In the genomic region with DNA sequence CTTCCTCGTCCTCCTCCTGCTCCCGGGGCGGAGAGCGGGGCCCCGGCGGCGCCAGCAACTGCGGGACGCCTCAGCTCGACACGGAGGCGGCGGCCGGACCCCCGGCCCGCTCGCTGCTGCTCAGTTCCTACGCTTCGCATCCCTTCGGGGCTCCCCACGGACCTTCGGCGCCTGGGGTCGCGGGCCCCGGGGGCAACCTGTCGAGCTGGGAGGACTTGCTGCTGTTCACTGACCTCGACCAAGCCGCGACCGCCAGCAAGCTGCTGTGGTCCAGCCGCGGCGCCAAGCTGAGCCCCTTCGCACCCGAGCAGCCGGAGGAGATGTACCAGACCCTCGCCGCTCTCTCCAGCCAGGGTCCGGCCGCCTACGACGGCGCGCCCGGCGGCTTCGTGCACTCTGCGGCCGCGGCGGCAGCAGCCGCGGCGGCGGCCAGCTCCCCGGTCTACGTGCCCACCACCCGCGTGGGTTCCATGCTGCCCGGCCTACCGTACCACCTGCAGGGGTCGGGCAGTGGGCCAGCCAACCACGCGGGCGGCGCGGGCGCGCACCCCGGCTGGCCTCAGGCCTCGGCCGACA, we compare ENCODE assay signal across 9 cellular contexts. TPM values are rescaled to one million over a fixed set of nuclear protein-coding genes. Genes with fewer than 3 reads are reported as not detected.
A peak's percentile ranks its signal among the peaks of the same experiment; 100 is the strongest.
DNase-seq lines count a peak whose midpoint lies in the region; TF ChIP-seq lines count a peak whose summit lies in the region.
"Had no signal": no experiment of that assay in that cellular context is flagged by ENCODE, and none has a peak within 500 bp of the region (broad histone marks: within the 10 kb centered on the region; RNA-seq: fewer than 3 reads in every experiment).

No MANE protein-coding gene starts in this region.

- H3K36me3 ChIP-seq in BE2C = no peaks in the 10 kb centered on the region
- H3K36me3 ChIP-seq in left ventricle myocardium inferior = peaks cover 31% of the 10 kb centered on the region
- no peaks in the 10 kb centered on the region for H3K36me3 ChIP-seq in prostate gland

- no peaks in the 10 kb centered on the region for H3K9me3 ChIP-seq in BE2C
- no peaks in the 10 kb centered on the region for H3K9me3 ChIP-seq in left ventricle myocardium inferior (replicated peaks)
- no peaks in the 10 kb centered on the region for H3K9me3 ChIP-seq in prostate gland

- peak overlapping the region; percentile 100 for H3K27ac ChIP-seq in left ventricle myocardium inferior (replicated peaks)
- H3K27ac ChIP-seq in prostate gland = peak overlapping the region; percentile 66 to 79

- H3K4me3 ChIP-seq in BE2C (ENCODE audit: low read depth, low read length) = peak overlapping the region; percentile 58; the same call in 1 of the 2 replicates
- H3K4me3 ChIP-seq in WI38 (ENCODE audit: low read depth, low read length) = peak overlapping the region; percentile 86
- H3K4me3 ChIP-seq in left ventricle myocardium inferior = peak overlapping the region; percentile 99
- H3K4me3 ChIP-seq in prostate gland = peak overlapping the region; percentile 54 to 62

- no peak for DNase-seq in BE2C
- DNase-seq in left ventricle myocardium inferior = no peak
- no peak for DNase-seq in prostate gland (ENCODE audit: low spot score)
- DNase-seq in amniotic stem cell (lab: John Stamatoyannopoulos, UW) = no peak
- DNase-seq in superior temporal gyrus (ENCODE audit: extremely low spot score) = no peak
- DNase-seq in ecto neural progenitor cell (ENCODE audit: low spot score) = no peak
- no peak for DNase-seq in GM03348 (ENCODE audit: low spot score)

- TF ChIP-seq CTCF in BE2C (IDR thresholded peaks at IDR 0.05; ENCODE audit: low read depth, low read length) (no peak), WI38 (IDR thresholded peaks at IDR 0.05; ENCODE audit: low read depth, low read length) (no peak), left ventricle myocardium inferior (IDR thresholded peaks at IDR 0.05; ENCODE audit: borderline replicate concordance) (no peak), prostate gland (IDR thresholded peaks at IDR 0.05) (no peak)

- H3K4me1 ChIP-seq in BE2C (no peaks in the 10 kb centered on the region), left ventricle myocardium inferior (peaks cover 81% of the 10 kb centered on the region), prostate gland (replicated peaks) (peaks cover 9% of the 10 kb centered on the region)

- H3K27me3 ChIP-seq in BE2C = peaks cover 50% of the 10 kb centered on the region
- H3K27me3 ChIP-seq in left ventricle myocardium inferior (ENCODE audit: low read depth) = peaks cover 22% of the 10 kb centered on the region
- H3K27me3 ChIP-seq in prostate gland (replicated peaks; ENCODE audit: insufficient read depth) = peaks cover 22% of the 10 kb centered on the region

- TF ChIP-seq POLR2A in prostate gland (IDR thresholded peaks at IDR 0.05) = no peak

- WGBS in prostate gland = 3% methylated on average over 17 of the region's 73 CpGs

- intact Hi-C loops in left ventricle myocardium inferior (cut with micrococcal nuclease) (loop anchor here (5.0 kb wide), 1 partner anchor 391 kb away; no protein-coding TSS in a partner anchor), prostate gland (cut with DNase I) (loop anchor here (2.0 to 5.0 kb wide), 2 partner anchors 177 to 391 kb away; no protein-coding TSS in a partner anchor)

RNA-seq across cellular contexts. Expression of gene GATA6, which starts 2.0 kb away (rescaled TPM):
- polyA plus RNA-seq in BE2C (2012; ENCODE audit: insufficient read depth, insufficient read length, low read depth) = 0.15 TPM
- total RNA-seq in left ventricle myocardium inferior = 60.9 TPM
- total RNA-seq in prostate gland = 10 to 100 TPM in 1 of 2 donors, 1 to 10 TPM in 1; 9.8 to 49.0 TPM
- total RNA-seq: activated CD8-positive, alpha-beta memory T cell treated with anti-CD3 and anti-CD28 coated beads for 36 hours had no signal
